Comparison of ENCODE assay signal across 1 cellular context in genomic region chr19:9881720-9882119, GRCh38.
TF ChIP-seq lines count a peak whose summit lies in the region.

No MANE protein-coding gene starts in this region.

TF ChIP-seq in HCT116, 20 proteins besides CTCF, POLR2A, EP300 and RAD21:
- TF ChIP-seq JUND (IDR thresholded peaks at IDR 0.05) (no peak), POLR2AphosphoS5 (IDR thresholded peaks at IDR 0.05; ENCODE audit: low read depth, low read length) (no peak), SP1 (IDR thresholded peaks at IDR 0.05; ENCODE audit: low read depth) (no peak; the same call in 1 of the 2 replicates), SRF (IDR thresholded peaks at IDR 0.05; ENCODE audit: low read depth) (no peak), ZBTB33 (IDR thresholded peaks at IDR 0.05; ENCODE audit: extremely low read depth, insufficient replicate concordance, low read length) (no peak), FOSL1 (IDR thresholded peaks at IDR 0.05; ENCODE audit: low read depth) (peak; percentile 41; the same call in 1 of the 2 replicates)
